Comparison of ENCODE assay signal across 8 cellular contexts in the genomic region with DNA sequence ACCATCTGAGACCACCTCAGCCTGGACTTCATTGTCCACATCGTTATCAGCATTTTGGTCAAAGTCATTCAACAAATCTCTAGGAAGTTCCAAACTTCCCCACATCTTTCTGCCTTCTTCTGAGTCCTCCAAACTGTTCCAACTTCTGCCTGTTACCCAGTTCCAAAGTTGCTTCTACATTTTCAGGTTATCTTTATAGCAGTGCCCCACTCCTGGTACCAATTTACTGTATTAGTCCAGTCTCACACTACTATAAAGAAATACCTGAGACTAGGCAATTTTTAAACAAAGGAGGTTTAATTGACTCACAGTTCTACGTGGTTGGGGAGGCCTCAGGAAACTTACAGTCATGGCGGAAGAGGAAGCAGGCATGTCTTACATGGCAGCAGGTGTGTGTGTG.
DNase-seq lines count a peak whose midpoint lies in the region; ATAC-seq, FAIRE-seq and TF ChIP-seq lines count a peak whose summit lies in the region.
"Not testable (repeated sequence)": the region's sequence is repeated elsewhere in the genome, so short reads cannot be mapped to it uniquely, and the experiment has no call there.

No MANE protein-coding gene starts in this region.

- in situ Hi-C loops in IMR-90 (cut with MboI; ENCODE audit: low sequenced_read_pairs); K562 (cut with MboI): not testable (repeated sequence)

- H3K27me3 ChIP-seq in IMR-90 (ENCODE audit: control insufficient read depth, insufficient read depth, low read length); RWPE2 (ENCODE audit: insufficient read depth, poor library complexity, severe bottlenecking); K562 (ENCODE audit: control insufficient read depth in 2 of 2, insufficient read depth in 2 of 2, low read length in 2 of 2); neutrophil: not testable (repeated sequence)

- FAIRE-seq in K562 (lab: Jason Lieb, UNC), result not testable (repeated sequence)

- H3K79me2 ChIP-seq in K562 (ENCODE audit: control insufficient read depth, insufficient read depth, low read length), result not testable (repeated sequence)

- H4K20me1 ChIP-seq in IMR-90 (ENCODE audit: insufficient read depth, low read length); K562 (replicated peaks; ENCODE audit: control insufficient read depth, insufficient read depth, low read length): not testable (repeated sequence)

- not testable (repeated sequence) for TF ChIP-seq CTCF in HEK293 (tag by site-specific recombination; IDR thresholded peaks at IDR 0.05); IMR-90 (conservative IDR thresholded peaks at IDR 0.05; ENCODE audit: low read depth, low read length); RWPE2 (IDR thresholded peaks at IDR 0.05; ENCODE audit: poor library complexity, severe bottlenecking); K562 (IDR thresholded peaks at IDR 0.05 in 2 of 3, conservative IDR thresholded peaks at IDR 0.05 in 1 of 3; ENCODE audit: insufficient read depth in 2 of 3, low read depth in 1 of 3, low read length in 3 of 3); neutrophil (IDR thresholded peaks at IDR 0.05); osteocyte (IDR thresholded peaks at IDR 0.05)

- not testable (repeated sequence) for DNase-seq in IMR-90; RWPE2 (ENCODE audit: low spot score); activated naive CD8-positive, alpha-beta T cell treated with anti-CD3 and anti-CD28 coated beads for 36 hours; K562 (ENCODE audit: extremely low read depth in 1 of 4, low spot score in 3 of 4); osteocyte (ENCODE audit: extremely low spot score, unreplicated experiment); stimulated activated effector memory CD8-positive, alpha-beta T cell treated with anti-CD3 and anti-CD28 coated beads, Interleukin-12 subunit alpha, Interleukin-12 subunit beta, amount 100 ng/mL, for 72 hours (ENCODE audit: low spot score in 2 of 2)

- not testable (repeated sequence) for H3K18ac ChIP-seq in IMR-90 (ENCODE audit: low read depth, low read length)

- H4K8ac ChIP-seq in IMR-90 (ENCODE audit: low read depth in 2 of 2, low read length in 2 of 2), result not testable (repeated sequence)

- not testable (repeated sequence) for ATAC-seq in IMR-90 (ENCODE audit: low read depth); RWPE2 (ENCODE audit: low read depth); K562; stimulated activated effector memory CD8-positive, alpha-beta T cell treated with anti-CD3 and anti-CD28 coated beads, Interleukin-12 subunit alpha, Interleukin-12 subunit beta, amount 100 ng/mL, for 72 hours

- H2BK20ac ChIP-seq in IMR-90 (ENCODE audit: low read depth, low read length), result not testable (repeated sequence)

- peak overlapping the region; percentile 6; the same call in 1 of the 2 replicates for H3K4ac ChIP-seq in IMR-90 (ENCODE audit: low read depth, low read length)

- H3K9me1 ChIP-seq in IMR-90 (ENCODE audit: insufficient read depth, low read length), result peaks cover 10% of the 10 kb centered on the region
- not testable (repeated sequence) for H3K9me1 ChIP-seq in K562 (ENCODE audit: control insufficient read depth, insufficient read depth, low read length)

- not testable (repeated sequence) for H3K4me3 ChIP-seq in HEK293 (ENCODE audit: low read depth, low read length); IMR-90 (ENCODE audit: insufficient read depth, low read depth, low read length); RWPE2 (ENCODE audit: severe bottlenecking); K562; neutrophil (ENCODE audit: low read depth in 1 of 2, low read length in 1 of 2)

- POLR2A ChIA-PET in HEK293 (lab: Yijun Ruan, JAX); IMR-90 (lab: Charles Lee; ENCODE audit: unreplicated experiment); K562 (lab: Yijun Ruan, JAX): not testable (repeated sequence)

- not testable (repeated sequence) for H3K4me2 ChIP-seq in IMR-90 (ENCODE audit: low read depth, low read length); K562 (ENCODE audit: insufficient read depth, low read length)

- H4K91ac ChIP-seq in IMR-90 (ENCODE audit: insufficient read depth, low read depth, low read length), result peak overlapping the region; percentile 31; the same call in 1 of the 2 replicates

- peak overlapping the region; percentile 70; the same call in 1 of the 2 replicates for H2AK5ac ChIP-seq in IMR-90 (ENCODE audit: low read depth, low read length)

- not testable (repeated sequence) for H4K5ac ChIP-seq in IMR-90 (ENCODE audit: low read depth, low read length)

- intact Hi-C loops in IMR-90 (cut with micrococcal nuclease); K562 (cut with micrococcal nuclease): not testable (repeated sequence)

- H2BK15ac ChIP-seq in IMR-90 (ENCODE audit: low read depth, low read length), result peak overlapping the region; percentile 65; the same call in 1 of the 3 replicates

- not testable (repeated sequence) for H2AK9ac ChIP-seq in IMR-90 (replicated peaks; ENCODE audit: low read depth, low read length, poor library complexity)

- peaks cover 18% of the 10 kb centered on the region for H3K4me1 Mint-ChIP-seq in activated naive CD8-positive, alpha-beta T cell treated with anti-CD3 and anti-CD28 coated beads for 36 hours
- peaks cover 58% of the 10 kb centered on the region for H3K4me1 Mint-ChIP-seq in osteocyte (ENCODE audit: unreplicated experiment)
- not testable (repeated sequence) for H3K4me1 Mint-ChIP-seq in stimulated activated effector memory CD8-positive, alpha-beta T cell treated with anti-CD3 and anti-CD28 coated beads, Interleukin-12 subunit alpha, Interleukin-12 subunit beta, amount 100 ng/mL, for 72 hours

- H3K27me3 Mint-ChIP-seq in activated naive CD8-positive, alpha-beta T cell treated with anti-CD3 and anti-CD28 coated beads for 36 hours; osteocyte (ENCODE audit: unreplicated experiment): not testable (repeated sequence)

- WGBS in IMR-90 (ENCODE audit: extremely low coverage in 2 of 2, insufficient read length in 1 of 2), 2 experiments, result 80% methylated on average over 1 of the region's 3 CpGs; no CpG with 5 or more reads in 1 of the 2 experiments
- 12% methylated on average over 3 of the region's 3 CpGs for WGBS in K562 (ENCODE audit: insufficient coverage, low coverage, missing lambda C conversion rate)

- H3K23ac ChIP-seq in IMR-90 (ENCODE audit: low read depth, low read length), result not testable (repeated sequence)

- TF ChIP-seq POLR2A in IMR-90 (IDR thresholded peaks at IDR 0.05; ENCODE audit: low read depth, low read length); K562 (conservative IDR thresholded peaks at IDR 0.05): not testable (repeated sequence)

- BruUV-seq in IMR-90 (replicated peaks; lab: Mats Ljungman, UMichigan); K562 (replicated peaks; lab: Mats Ljungman, UMichigan): not testable (repeated sequence)

- dilution Hi-C loops in IMR-90 (cut with HindIII; ENCODE audit: low sequenced_read_pairs, unreplicated experiment), result not testable (repeated sequence)

- peak overlapping the region; percentile 5 for H3K27ac Mint-ChIP-seq in activated naive CD8-positive, alpha-beta T cell treated with anti-CD3 and anti-CD28 coated beads for 36 hours
- peak overlapping the region; percentile 99 for H3K27ac Mint-ChIP-seq in osteocyte (ENCODE audit: unreplicated experiment)
- peak overlapping the region; percentile 26 for H3K27ac Mint-ChIP-seq in stimulated activated effector memory CD8-positive, alpha-beta T cell treated with anti-CD3 and anti-CD28 coated beads, Interleukin-12 subunit alpha, Interleukin-12 subunit beta, amount 100 ng/mL, for 72 hours

- TF ChIP-seq RAD21 in IMR-90 (IDR thresholded peaks at IDR 0.05; ENCODE audit: low read length); K562 (CRISPR knock-in tag; conservative IDR thresholded peaks at IDR 0.05 in 1 of 2, IDR thresholded peaks at IDR 0.05 in 1 of 2): not testable (repeated sequence)

- CTCF ChIA-PET in HEK293 (lab: Yijun Ruan, JAX); IMR-90 (lab: Yijun Ruan, JAX); K562 (lab: Yijun Ruan, JAX; ENCODE audit: low intra/inter-chr PET ratio): not testable (repeated sequence)

- H3K36me3 Mint-ChIP-seq in activated naive CD8-positive, alpha-beta T cell treated with anti-CD3 and anti-CD28 coated beads for 36 hours, result peaks cover 18% of the 10 kb centered on the region
- not testable (repeated sequence) for H3K36me3 Mint-ChIP-seq in osteocyte (ENCODE audit: unreplicated experiment); stimulated activated effector memory CD8-positive, alpha-beta T cell treated with anti-CD3 and anti-CD28 coated beads, Interleukin-12 subunit alpha, Interleukin-12 subunit beta, amount 100 ng/mL, for 72 hours

- H3K79me1 ChIP-seq in IMR-90 (ENCODE audit: low read depth in 1 of 2, low read length in 2 of 2), result not testable (repeated sequence)

- H2BK120ac ChIP-seq in IMR-90 (ENCODE audit: low read depth, low read length), result peak overlapping the region; percentile 10; the same call in 1 of the 2 replicates

- TF ChIP-seq EP300 in K562 (IDR thresholded peaks at IDR 0.05; ENCODE audit: low read length), result not testable (repeated sequence)

- not testable (repeated sequence) for H2AFZ ChIP-seq in IMR-90 (replicated peaks; ENCODE audit: low read length, poor library complexity); K562 (ENCODE audit: low read depth, low read length)

- H3K4me3 Mint-ChIP-seq in activated naive CD8-positive, alpha-beta T cell treated with anti-CD3 and anti-CD28 coated beads for 36 hours; osteocyte (ENCODE audit: unreplicated experiment); stimulated activated effector memory CD8-positive, alpha-beta T cell treated with anti-CD3 and anti-CD28 coated beads, Interleukin-12 subunit alpha, Interleukin-12 subunit beta, amount 100 ng/mL, for 72 hours: not testable (repeated sequence)

- H3K14ac ChIP-seq in IMR-90 (replicated peaks; ENCODE audit: low read depth, low read length), result not testable (repeated sequence)

- H3K9me3 Mint-ChIP-seq in activated naive CD8-positive, alpha-beta T cell treated with anti-CD3 and anti-CD28 coated beads for 36 hours, result peaks cover 23% of the 10 kb centered on the region
- H3K9me3 Mint-ChIP-seq in osteocyte (ENCODE audit: unreplicated experiment); stimulated activated effector memory CD8-positive, alpha-beta T cell treated with anti-CD3 and anti-CD28 coated beads, Interleukin-12 subunit alpha, Interleukin-12 subunit beta, amount 100 ng/mL, for 72 hours: not testable (repeated sequence)

- not testable (repeated sequence) for H3K27ac ChIP-seq in HEK293 (ENCODE audit: extremely low read depth, low read depth, low read length); IMR-90 (ENCODE audit: insufficient read depth, low read length); K562 (ENCODE audit: extremely low read depth, low read depth, low read length)
- peak overlapping the region; percentile 97 for H3K27ac ChIP-seq in RWPE2 (ENCODE audit: poor library complexity, severe bottlenecking)
- peak overlapping the region; percentile 63 for H3K27ac ChIP-seq in neutrophil

- H3K9ac ChIP-seq in IMR-90 (ENCODE audit: low read depth, low read length); K562 (ENCODE audit: insufficient read depth in 1 of 2, low read depth in 2 of 2, low read length in 2 of 2): not testable (repeated sequence)

- H2BK5ac ChIP-seq in IMR-90 (ENCODE audit: low read depth, low read length, poor library complexity, severe bottlenecking), result not testable (repeated sequence)

- not testable (repeated sequence) for H3K9me3 ChIP-seq in HEK293 (ENCODE audit: control insufficient read depth, insufficient read depth, low read depth, low read length); IMR-90 (ENCODE audit: control insufficient read depth, insufficient read depth, low read length); K562 (replicated peaks; ENCODE audit: control insufficient read depth, insufficient read depth, low read depth, low read length); neutrophil
- peaks cover 16% of the 10 kb centered on the region for H3K9me3 ChIP-seq in RWPE2 (ENCODE audit: severe bottlenecking)

- not testable (repeated sequence) for H3K56ac ChIP-seq in IMR-90 (ENCODE audit: extremely low read depth, insufficient read depth, low read length)

- H3K4me1 ChIP-seq in HEK293 (ENCODE audit: control insufficient read depth, insufficient read depth, low read length); K562 (replicated peaks in 1 of 2; ENCODE audit: control insufficient read depth in 2 of 2, insufficient read depth in 2 of 2, low read length in 2 of 2): not testable (repeated sequence)
- H3K4me1 ChIP-seq in IMR-90 (ENCODE audit: control insufficient read depth, insufficient read depth, low read length), result peaks cover 19% of the 10 kb centered on the region
- peaks cover 39% of the 10 kb centered on the region for H3K4me1 ChIP-seq in RWPE2 (ENCODE audit: insufficient read depth, poor library complexity, severe bottlenecking)
- H3K4me1 ChIP-seq in neutrophil (ENCODE audit: control insufficient read depth in 1 of 2, insufficient read depth in 1 of 2, low read depth in 1 of 2, low read length in 1 of 2), result peaks cover 21% of the 10 kb centered on the region in 2 experiments

- not testable (repeated sequence) for H3K36me3 ChIP-seq in HEK293 (ENCODE audit: control insufficient read depth in 2 of 2, insufficient read depth in 1 of 2, low read length in 2 of 2); IMR-90 (ENCODE audit: control insufficient read depth, insufficient read depth, low read length); RWPE2 (ENCODE audit: low read depth); K562 (ENCODE audit: control insufficient read depth, insufficient read depth, low read length); neutrophil

Comparison
In these comparisons a context has a peak if more than half of its experiments do, and no peak if none do; other contexts are left out.
1. H3K27ac Mint-ChIP-seq: peak in every context shown above with its lines; median percentile 99 in osteocyte; 26 in stimulated activated effector memory CD8-positive, alpha-beta T cell treated with anti-CD3 and anti-CD28 coated beads, Interleukin-12 subunit alpha, Interleukin-12 subunit beta, amount 100 ng/mL, for 72 hours; 5 in activated naive CD8-positive, alpha-beta T cell treated with anti-CD3 and anti-CD28 coated beads for 36 hours.